8 cellular contexts compared by ENCODE assay signal in genomic region chr12:123971449-123971769, GRCh38. TPM values are rescaled to one million over a fixed set of nuclear protein-coding genes. Genes with fewer than 3 reads are reported as not detected.
DNase-seq lines count a peak whose midpoint lies in the region; ATAC-seq, FAIRE-seq and TF ChIP-seq lines count a peak whose summit lies in the region.

No MANE protein-coding gene starts in this region.

- no peaks in the 10 kb centered on the region for H3K27me3 Mint-ChIP-seq in Calu3 (ENCODE audit: unreplicated experiment)
- no peaks in the 10 kb centered on the region for H3K27me3 Mint-ChIP-seq in progenitor cell of endocrine pancreas

- POLR2A ChIA-PET in GM10248 (lab: Yijun Ruan, JAX): no interaction called here

- CTCF ChIA-PET in Calu3 (lab: Charles Lee): interaction anchor here (1.0 to 1.5 kb wide), 2 partner anchors 16 to 19 kb away, joined by 3 to 4 read pairs; no protein-coding TSS in a partner anchor
- CTCF ChIA-PET in GM10248 (lab: Yijun Ruan, JAX): interaction anchor here (1.3 kb wide), 1 partner anchor 61 kb away, joined by 3 read pairs; no protein-coding TSS in a partner anchor

- 24% methylated on average over 10 of the region's 10 CpGs for WGBS in esophagus muscularis mucosa

- no peak for ATAC-seq in RWPE2 (ENCODE audit: low read depth)
- no peak for ATAC-seq in HG03442 (IDR thresholded peaks at IDR 0.05; ENCODE audit: unreplicated experiment)

- H3K27ac ChIP-seq in RWPE2 (ENCODE audit: poor library complexity, severe bottlenecking): peak overlapping the region; percentile 63
- H3K27ac ChIP-seq in esophagus muscularis mucosa (replicated peaks in 1 of 4): peak overlapping the region; percentile 96 to 99 (median 98)

- TF ChIP-seq POLR2A in esophagus muscularis mucosa (IDR thresholded peaks at IDR 0.05; ENCODE audit: low read depth): no peak
- no peak for TF ChIP-seq POLR2A in GM12892 (IDR thresholded peaks at IDR 0.05; ENCODE audit: low read depth, low read length)

- no peak for DNase-seq in Calu3
- DNase-seq in RWPE2 (ENCODE audit: low spot score): no peak
- no peak for DNase-seq in esophagus muscularis mucosa (ENCODE audit: extremely low spot score)
- DNase-seq in progenitor cell of endocrine pancreas (ENCODE audit: low spot score, unreplicated experiment): no peak
- DNase-seq in SKM-1 treated with dmso at 0.1 percent for 144 hours (lab: John Stamatoyannopoulos, UW; ENCODE audit: unreplicated experiment): no peak
- no peak for DNase-seq in GM10248 (ENCODE audit: extremely low spot score)
- no peak for DNase-seq in GM12892 (ENCODE audit: insufficient read length)

- H3K9me3 Mint-ChIP-seq in Calu3 (ENCODE audit: low read depth, unreplicated experiment) (no peaks in the 10 kb centered on the region), progenitor cell of endocrine pancreas (ENCODE audit: low read depth) (no peaks in the 10 kb centered on the region)

- peak overlapping the region; percentile 100 for H3K4me3 ChIP-seq in RWPE2 (ENCODE audit: severe bottlenecking)
- peak overlapping the region; percentile 97 to 99 (median 97) for H3K4me3 ChIP-seq in esophagus muscularis mucosa

- peak overlapping the region; percentile 43 for H3K27ac Mint-ChIP-seq in Calu3 (ENCODE audit: unreplicated experiment)
- peak overlapping the region; percentile 99 for H3K27ac Mint-ChIP-seq in progenitor cell of endocrine pancreas

- H3K27me3 ChIP-seq in RWPE2 (ENCODE audit: insufficient read depth, poor library complexity, severe bottlenecking): no peaks in the 10 kb centered on the region
- H3K27me3 ChIP-seq in esophagus muscularis mucosa: no peaks in the 10 kb centered on the region

- TSS peak; percentile 60 for BruUV-seq in Calu3 (replicated peaks; lab: Mats Ljungman, UMichigan)

- peaks cover 25% of the 10 kb centered on the region for H3K36me3 ChIP-seq in RWPE2 (ENCODE audit: low read depth)
- H3K36me3 ChIP-seq in esophagus muscularis mucosa: peaks cover 0 to 11% (median 2%) of the 10 kb centered on the region in 4 donors

- peaks cover 47% of the 10 kb centered on the region for H3K36me3 Mint-ChIP-seq in Calu3 (ENCODE audit: insufficient read depth, unreplicated experiment)
- peaks cover 13% of the 10 kb centered on the region for H3K36me3 Mint-ChIP-seq in progenitor cell of endocrine pancreas (ENCODE audit: insufficient read depth)

- peaks cover 7% of the 10 kb centered on the region for H3K4me1 ChIP-seq in RWPE2 (ENCODE audit: insufficient read depth, poor library complexity, severe bottlenecking)
- H3K4me1 ChIP-seq in esophagus muscularis mucosa: peaks cover 15 to 55% (median 39%) of the 10 kb centered on the region in 4 donors

- no peak for FAIRE-seq in GM12892 (lab: Jason Lieb, UNC)

- intact Hi-C loops in Calu3 (cut with micrococcal nuclease; ENCODE audit: unreplicated experiment) (no loop called here), esophagus muscularis mucosa (cut with DNase I) (loop anchor here (10.0 kb wide), 2 partner anchors 257 to 963 kb away; partner anchors contain the start of gene ATP6V0A2)

- H3K9me3 ChIP-seq in RWPE2 (ENCODE audit: severe bottlenecking): no peaks in the 10 kb centered on the region
- no peaks in the 10 kb centered on the region for H3K9me3 ChIP-seq in esophagus muscularis mucosa

- TF ChIP-seq CTCF in Calu3 (IDR thresholded peaks at IDR 0.05; ENCODE audit: unreplicated experiment) (no peak), RWPE2 (IDR thresholded peaks at IDR 0.05; ENCODE audit: poor library complexity, severe bottlenecking) (no peak), esophagus muscularis mucosa (IDR thresholded peaks at IDR 0.05) (no peak), progenitor cell of endocrine pancreas (IDR thresholded peaks at IDR 0.05; ENCODE audit: unreplicated experiment) (no peak), GM10248 (IDR thresholded peaks at IDR 0.05; ENCODE audit: control extremely low read depth, extremely low read depth, low read depth, missing control alignments) (no peak)

- H3K4me1 Mint-ChIP-seq in Calu3 (ENCODE audit: low read depth, unreplicated experiment) (peaks cover 31% of the 10 kb centered on the region), progenitor cell of endocrine pancreas (ENCODE audit: low read depth) (peaks cover 37% of the 10 kb centered on the region)

- peak overlapping the region; percentile 80 for H3K4me3 Mint-ChIP-seq in Calu3 (ENCODE audit: low read depth, unreplicated experiment)
- peak overlapping the region; percentile 92 for H3K4me3 Mint-ChIP-seq in progenitor cell of endocrine pancreas (ENCODE audit: low read depth)

- TF ChIP-seq EP300 in esophagus muscularis mucosa (IDR thresholded peaks at IDR 0.05): no peak

RNA-seq across cellular contexts. Expression of gene CCDC92, which starts 1.2 kb away (rescaled TPM):
- total RNA-seq in Calu3 (2022) (31.8 and 35.0 TPM in 2 replicates), esophagus muscularis mucosa (10 to 100 TPM; 42.2 to 66.3 (median 54.1) TPM), progenitor cell of endocrine pancreas (57.0 and 59.1 TPM in 2 replicates)
- polyA plus RNA-seq in GM12892 (2012; ENCODE audit: missing spikeins): 3.8 TPM

RNA-seq across cellular contexts. Expression of gene ZNF664, which starts 1.6 kb away (rescaled TPM):
- 130 and 147 TPM in 2 replicates for total RNA-seq in Calu3 (2022)
- total RNA-seq in esophagus muscularis mucosa: 10 to 100 TPM; 58.5 to 76.4 (median 70.3) TPM
- total RNA-seq in progenitor cell of endocrine pancreas: 197 and 198 TPM in 2 replicates
- 36.2 TPM for polyA plus RNA-seq in GM12892 (2012; ENCODE audit: missing spikeins)
